21 cellular contexts compared by ENCODE assay signal in the genomic region with DNA sequence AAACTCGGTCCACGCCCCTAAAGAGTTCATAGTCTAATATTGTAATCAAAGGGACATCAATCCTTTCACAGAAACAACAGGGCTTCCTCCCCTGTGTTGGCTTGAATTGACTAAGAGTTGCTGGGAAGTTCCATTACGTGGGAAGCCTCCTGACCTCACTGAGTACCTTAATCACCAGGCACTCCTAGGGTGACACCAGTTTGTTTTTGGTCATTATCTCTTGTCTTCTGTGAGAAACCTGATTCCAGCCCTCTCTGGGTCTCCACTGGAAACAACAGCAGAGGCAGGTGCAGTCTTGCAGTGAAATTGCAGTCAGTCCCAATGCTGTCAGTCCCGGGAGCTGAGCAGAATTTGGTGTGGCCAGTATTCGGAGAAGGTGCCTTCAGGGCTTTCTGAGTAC. TPM values are rescaled to one million over a fixed set of nuclear protein-coding genes. Genes with fewer than 3 reads are reported as not detected.
DNase-seq lines count a peak whose midpoint lies in the region; ATAC-seq and TF ChIP-seq lines count a peak whose summit lies in the region.
"Had no signal": no experiment of that assay in that cellular context is flagged by ENCODE, and none has a peak within 500 bp of the region (broad histone marks: within the 10 kb centered on the region; RNA-seq: fewer than 3 reads in every experiment).

No MANE protein-coding gene starts in this region.

- no peaks in the 10 kb centered on the region for H3K4me1 Mint-ChIP-seq in activated naive CD8-positive, alpha-beta T cell treated with anti-CD3 and anti-CD28 coated beads, Interleukin-2, amount 50 U/mL, for 24 hours
- H3K4me1 Mint-ChIP-seq in activated naive CD8-positive, alpha-beta T cell treated with anti-CD3 and anti-CD28 coated beads for 36 hours: no peaks in the 10 kb centered on the region
- H3K4me1 Mint-ChIP-seq in type B pancreatic cell (ENCODE audit: unreplicated experiment): peaks cover 66% of the 10 kb centered on the region
- H3K4me1 Mint-ChIP-seq in T-helper 17 cell: no peaks in the 10 kb centered on the region
- H3K4me1 Mint-ChIP-seq in CD14-positive monocyte: no peaks in the 10 kb centered on the region
- H3K4me1 Mint-ChIP-seq: activated naive CD4-positive, alpha-beta T cell treated with anti-CD3 and anti-CD28 coated beads, Interleukin-2, amount 10 ng/mL, durations not matched to agents 7 days and 5 days had no signal

- H3K27ac ChIP-seq in esophagus (ENCODE audit: low read depth in 2 of 2, low read length in 1 of 2) (peak overlapping the region; percentile 34 to 38), gastrocnemius medialis (no peak overlapping the region)
- H3K27ac ChIP-seq: left ventricle myocardium inferior, neutrophil, upper lobe of right lung had no signal

- H3K4me1 ChIP-seq in esophagus (ENCODE audit: control insufficient read depth in 2 of 2, insufficient read depth in 2 of 2, low read length in 1 of 2): peaks cover 4 to 18% of the 10 kb centered on the region in 2 donors
- peaks cover 24 to 26% of the 10 kb centered on the region in 2 donors for H3K4me1 ChIP-seq in gastrocnemius medialis

- TF ChIP-seq POLR2A in gastrocnemius medialis (IDR thresholded peaks at IDR 0.05): no peak

- H3K9me3 ChIP-seq in esophagus (ENCODE audit: control insufficient read depth in 2 of 2, insufficient read depth in 1 of 2, low read depth in 1 of 2, low read length in 1 of 2) (no peaks in the 10 kb centered on the region), gastrocnemius medialis (no peaks in the 10 kb centered on the region), T-helper 17 cell (ENCODE audit: control insufficient read depth, low read length, poor library complexity, severe bottlenecking) (no peaks in the 10 kb centered on the region)
- H3K9me3 ChIP-seq: left ventricle myocardium inferior, neutrophil, upper lobe of right lung had no signal

- H3K27me3 ChIP-seq in esophagus (ENCODE audit: control insufficient read depth in 1 of 2, insufficient read depth in 2 of 2, low read length in 2 of 2): no peaks in the 10 kb centered on the region
- no peaks in the 10 kb centered on the region for H3K27me3 ChIP-seq in gastrocnemius medialis
- H3K27me3 ChIP-seq: upper lobe of right lung had no signal

- TF ChIP-seq CTCF in type B pancreatic cell (conservative IDR thresholded peaks at IDR 0.05) (no peak), gastrocnemius medialis (IDR thresholded peaks at IDR 0.05 in 4 of 5, conservative IDR thresholded peaks at IDR 0.05 in 1 of 5) (no peak), CD14-positive monocyte (IDR thresholded peaks at IDR 0.05) (no peak)

- peak; percentile 21 for ATAC-seq in activated naive CD8-positive, alpha-beta T cell treated with anti-CD3 and anti-CD28 coated beads, Interleukin-2, amount 50 U/mL, for 24 hours
- ATAC-seq in gastrocnemius medialis (no peak), T-helper 17 cell (no peak)
- ATAC-seq: upper lobe of right lung had no signal

- intact Hi-C loops in gastrocnemius medialis (cut with DNase I; ENCODE audit: low total_unique reads) (no loop called here), CD14-positive monocyte (cut with micrococcal nuclease) (no loop called here)

- H3K4me3 ChIP-seq in esophagus (ENCODE audit: low read depth in 1 of 2, low read length in 2 of 2) (no peak overlapping the region), gastrocnemius medialis (no peak overlapping the region)
- H3K4me3 ChIP-seq: left ventricle myocardium inferior, upper lobe of right lung had no signal

- H3K4me3 Mint-ChIP-seq in activated naive CD8-positive, alpha-beta T cell treated with anti-CD3 and anti-CD28 coated beads, Interleukin-2, amount 50 U/mL, for 24 hours: no peak overlapping the region
- no peak overlapping the region for H3K4me3 Mint-ChIP-seq in activated naive CD8-positive, alpha-beta T cell treated with anti-CD3 and anti-CD28 coated beads for 36 hours
- H3K4me3 Mint-ChIP-seq in type B pancreatic cell: no peak overlapping the region
- H3K4me3 Mint-ChIP-seq in T-helper 17 cell: no peak overlapping the region
- no peak overlapping the region for H3K4me3 Mint-ChIP-seq in CD14-positive monocyte
- H3K4me3 Mint-ChIP-seq: activated naive CD4-positive, alpha-beta T cell treated with anti-CD3 and anti-CD28 coated beads, Interleukin-2, amount 10 ng/mL, durations not matched to agents 7 days and 5 days had no signal

- in situ Hi-C loops in gastrocnemius medialis (cut with MboI; ENCODE audit: low sequenced_read_pairs in 4 of 4): no loop called here

- no peak overlapping the region for H3K27ac Mint-ChIP-seq in activated naive CD8-positive, alpha-beta T cell treated with anti-CD3 and anti-CD28 coated beads, Interleukin-2, amount 50 U/mL, for 24 hours
- H3K27ac Mint-ChIP-seq in activated naive CD8-positive, alpha-beta T cell treated with anti-CD3 and anti-CD28 coated beads for 36 hours: no peak overlapping the region
- H3K27ac Mint-ChIP-seq in type B pancreatic cell (peak overlapping the region; percentile 48), T-helper 17 cell (no peak overlapping the region), CD14-positive monocyte (no peak overlapping the region)
- H3K27ac Mint-ChIP-seq: activated naive CD4-positive, alpha-beta T cell treated with anti-CD3 and anti-CD28 coated beads, Interleukin-2, amount 10 ng/mL, durations not matched to agents 7 days and 5 days had no signal

- peaks cover 3 to 6% of the 10 kb centered on the region in 2 donors for H3K36me3 ChIP-seq in esophagus (ENCODE audit: control insufficient read depth in 2 of 2, insufficient read depth in 2 of 2, low read length in 1 of 2)
- H3K36me3 ChIP-seq in gastrocnemius medialis: no peaks in the 10 kb centered on the region
- H3K36me3 ChIP-seq: neutrophil, upper lobe of right lung had no signal

- WGBS in esophagus, 2 donors: 50 to 63% methylated on average over 5 of the region's 5 CpGs

- no peaks in the 10 kb centered on the region for H3K27me3 Mint-ChIP-seq in activated naive CD8-positive, alpha-beta T cell treated with anti-CD3 and anti-CD28 coated beads, Interleukin-2, amount 50 U/mL, for 24 hours
- peaks cover 6% of the 10 kb centered on the region for H3K27me3 Mint-ChIP-seq in activated naive CD8-positive, alpha-beta T cell treated with anti-CD3 and anti-CD28 coated beads for 36 hours
- H3K27me3 Mint-ChIP-seq in type B pancreatic cell (no peaks in the 10 kb centered on the region), T-helper 17 cell (peaks cover 35% of the 10 kb centered on the region), CD14-positive monocyte (ENCODE audit: low read depth in 3 of 3) (peaks cover 0 to 11% (median 2%) of the 10 kb centered on the region in 3 donors)

- no peak for DNase-seq in activated naive CD8-positive, alpha-beta T cell treated with anti-CD3 and anti-CD28 coated beads, Interleukin-2, amount 50 U/mL, for 24 hours
- no peak for DNase-seq in activated naive CD8-positive, alpha-beta T cell treated with anti-CD3 and anti-CD28 coated beads for 36 hours
- DNase-seq in NCI-H345 treated with DMSO at 0.1 percent for 48 hours (lab: John Stamatoyannopoulos, UW; ENCODE audit: unreplicated experiment) (peak; percentile 16), type B pancreatic cell (ENCODE audit: extremely low spot score, unreplicated experiment) (no peak), gastrocnemius medialis (no peak), T-helper 17 cell (no peak), CD14-positive monocyte (ENCODE audit: low spot score) (no peak)
- DNase-seq: activated CD4-positive, alpha-beta T cell treated with anti-CD3 and anti-CD28 coated beads for 4 hours; activated naive CD4-positive, alpha-beta T cell treated with anti-CD3 and anti-CD28 coated beads, Interleukin-2, amount 10 ng/mL, durations not matched to agents 7 days and 5 days; GOT3; Kasumi-1; left ventricle myocardium inferior; NCI-H1694 treated with DMSO at 0.1 percent for 48 hours; retina; stimulated activated CD4-positive, alpha-beta T cell treated with anti-CD3 and anti-CD28 coated beads, Interleukin-15, amount 100 ng/mL, for 24 hours; stimulated activated naive CD4-positive, alpha-beta T cell treated with Interleukin-2 at 50 U/mL for 16 hours; upper lobe of right lung had no signal

- H3K36me3 Mint-ChIP-seq in activated naive CD8-positive, alpha-beta T cell treated with anti-CD3 and anti-CD28 coated beads, Interleukin-2, amount 50 U/mL, for 24 hours (ENCODE audit: low read depth): no peaks in the 10 kb centered on the region
- H3K36me3 Mint-ChIP-seq in activated naive CD8-positive, alpha-beta T cell treated with anti-CD3 and anti-CD28 coated beads for 36 hours: no peaks in the 10 kb centered on the region
- peaks cover 36% of the 10 kb centered on the region for H3K36me3 Mint-ChIP-seq in type B pancreatic cell
- peaks cover under 1% of the 10 kb centered on the region for H3K36me3 Mint-ChIP-seq in T-helper 17 cell (ENCODE audit: low read depth)
- no peaks in the 10 kb centered on the region for H3K36me3 Mint-ChIP-seq in CD14-positive monocyte
- H3K36me3 Mint-ChIP-seq: activated naive CD4-positive, alpha-beta T cell treated with anti-CD3 and anti-CD28 coated beads, Interleukin-2, amount 10 ng/mL, durations not matched to agents 7 days and 5 days had no signal

- H3K9me3 Mint-ChIP-seq in activated naive CD8-positive, alpha-beta T cell treated with anti-CD3 and anti-CD28 coated beads, Interleukin-2, amount 50 U/mL, for 24 hours: no peaks in the 10 kb centered on the region
- no peaks in the 10 kb centered on the region for H3K9me3 Mint-ChIP-seq in activated naive CD8-positive, alpha-beta T cell treated with anti-CD3 and anti-CD28 coated beads for 36 hours
- H3K9me3 Mint-ChIP-seq in type B pancreatic cell: no peaks in the 10 kb centered on the region
- H3K9me3 Mint-ChIP-seq in CD14-positive monocyte: no peaks in the 10 kb centered on the region
- H3K9me3 Mint-ChIP-seq: activated naive CD4-positive, alpha-beta T cell treated with anti-CD3 and anti-CD28 coated beads, Interleukin-2, amount 10 ng/mL, durations not matched to agents 7 days and 5 days had no signal

RNA-seq across cellular contexts. Expression of gene BOC, which starts 55.4 kb away (rescaled TPM):
- under 1 TPM in 1 of 2 experiments, not detected in 1; 0.44 TPM for total RNA-seq in activated naive CD8-positive, alpha-beta T cell treated with anti-CD3 and anti-CD28 coated beads for 36 hours
- polyA plus RNA-seq in esophagus (10 to 100 TPM; 26.6 to 29.6 TPM), CD14-positive monocyte (not detected)
- total RNA-seq in type B pancreatic cell (ENCODE audit: low replicate concordance) (36.7 and 219 TPM in 2 replicates), gastrocnemius medialis (1 to 10 TPM; 3.7 to 7.4 (median 4.6) TPM), T-helper 17 cell (not detected)
- total RNA-seq: endothelial cell of umbilical vein, mononuclear cell had no signal

Comparison
In these comparisons a context has a peak if more than half of its experiments do, and no peak if none do; other contexts are left out.
1. H3K27ac ChIP-seq: peak in esophagus (2 of 2); none in gastrocnemius medialis (0 of 4).